ENCODE assay signal across 9 cellular contexts in the genomic region with DNA sequence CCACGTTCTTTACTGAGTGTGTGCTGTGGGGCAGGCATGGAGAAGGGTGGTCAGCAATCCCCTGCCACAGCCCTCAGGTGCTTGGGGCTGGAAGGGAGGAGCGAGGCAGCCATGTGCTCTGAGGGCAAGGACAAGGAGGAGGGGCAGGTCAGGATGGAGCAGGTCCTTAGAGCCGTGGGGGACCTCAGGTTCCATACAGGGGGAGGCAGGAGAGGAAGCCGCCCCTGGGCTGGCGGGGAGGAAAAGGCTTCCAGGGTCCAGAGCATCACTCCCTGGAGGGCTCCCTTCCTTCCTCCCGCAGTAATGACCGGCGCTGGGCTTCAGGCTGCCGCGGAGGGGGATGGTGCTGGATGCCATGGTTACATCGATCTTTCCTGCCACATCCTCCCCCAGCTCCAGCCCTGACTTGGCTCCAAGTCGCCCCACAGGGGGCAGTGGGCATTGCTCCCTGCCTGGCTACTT. TPM values are rescaled to one million over a fixed set of nuclear protein-coding genes. Genes with fewer than 3 reads are reported as not detected.
DNase-seq lines count a peak whose midpoint lies in the region; ATAC-seq and TF ChIP-seq lines count a peak whose summit lies in the region.
"Had no signal": no experiment of that assay in that cellular context is flagged by ENCODE, and none has a peak within 500 bp of the region (broad histone marks: within the 10 kb centered on the region; RNA-seq: fewer than 3 reads in every experiment).

No MANE protein-coding gene starts in this region.

- peaks cover 4% of the 10 kb centered on the region for H3K36me3 Mint-ChIP-seq in progenitor cell of endocrine pancreas (ENCODE audit: insufficient read depth)

- H3K27me3 ChIP-seq in right atrium auricular region, result peaks cover under 1% of the 10 kb centered on the region in 2 donors

- no peak for TF ChIP-seq CTCF in right atrium auricular region (IDR thresholded peaks at IDR 0.05)
- no peak for TF ChIP-seq CTCF in progenitor cell of endocrine pancreas (IDR thresholded peaks at IDR 0.05; ENCODE audit: unreplicated experiment)

- POLR2A ChIA-PET in HEK293T (lab: Yijun Ruan, JAX), result no interaction called here

- no peaks in the 10 kb centered on the region for H3K9me3 Mint-ChIP-seq in progenitor cell of endocrine pancreas (ENCODE audit: low read depth)

- no peak overlapping the region for H3K27ac ChIP-seq in right atrium auricular region

- H3K4me3 ChIP-seq in right atrium auricular region, result peak overlapping the region; percentile 39 to 58

- H3K4me1 Mint-ChIP-seq in progenitor cell of endocrine pancreas (ENCODE audit: low read depth), result peaks cover 7% of the 10 kb centered on the region

- no peaks in the 10 kb centered on the region for H3K36me3 ChIP-seq in right atrium auricular region

- DNase-seq in ELF-1 (ENCODE audit: low read depth, low spot score), result peak; percentile 52
- no peak for DNase-seq in right atrium auricular region (ENCODE audit: low spot score)
- DNase-seq in progenitor cell of endocrine pancreas (ENCODE audit: low spot score, unreplicated experiment), result no peak
- no peak for DNase-seq in GM19240 (ENCODE audit: insufficient read length, low spot score)
- DNase-seq in HEK293T (ENCODE audit: extremely low spot score), result no peak
- DNase-seq: left cardiac atrium had no signal

- peak; percentile 13 for ATAC-seq in SK-N-SH treated with all-trans-retinoic acid at 6 μM for 48 hours
- ATAC-seq in HG02571 (IDR thresholded peaks at IDR 0.05; ENCODE audit: unreplicated experiment), result no peak
- ATAC-seq in HG02588 (IDR thresholded peaks at IDR 0.05; ENCODE audit: unreplicated experiment), result no peak

- peak overlapping the region; percentile 44 for H3K4me3 Mint-ChIP-seq in progenitor cell of endocrine pancreas (ENCODE audit: low read depth)

- no peaks in the 10 kb centered on the region for H3K9me3 ChIP-seq in right atrium auricular region

- CTCF ChIA-PET in HEK293T (lab: Yijun Ruan, JAX), result no interaction called here

- H3K27me3 Mint-ChIP-seq in progenitor cell of endocrine pancreas, result peaks cover 48% of the 10 kb centered on the region

- no peak overlapping the region for H3K27ac Mint-ChIP-seq in progenitor cell of endocrine pancreas

- H3K4me1 ChIP-seq in right atrium auricular region, result peaks cover 0 to 18% of the 10 kb centered on the region in 2 donors

TF ChIP-seq in SK-N-SH treated with all-trans-retinoic acid at 6 μM for 48 hours, 23 proteins besides CTCF, POLR2A, EP300 and RAD21:
- TF ChIP-seq ZNF8 (CRISPR knock-in tag; IDR thresholded peaks at IDR 0.05), result no peak
TF ChIP-seq in SK-N-SH treated with all-trans-retinoic acid at 6 μM for 48 hours: peak in this region for 0.

TF ChIP-seq in HEK293T, 16 proteins besides CTCF, POLR2A, EP300 and RAD21:
- TF ChIP-seq SUZ12 (IDR thresholded peaks at IDR 0.05) (no peak), SP1 (IDR thresholded peaks at IDR 0.05) (no peak)

RNA-seq across cellular contexts. Expression of gene GAREM2, which starts 6.6 kb away (rescaled TPM):
- total RNA-seq in right atrium auricular region (10 to 100 TPM in 1 of 2 donors, 1 to 10 TPM in 1; 3.0 to 48.4 TPM), progenitor cell of endocrine pancreas (10.4 and 12.1 TPM in 2 replicates)
